Comparison of ENCODE assay signal across 25 cellular contexts in the genomic region with DNA sequence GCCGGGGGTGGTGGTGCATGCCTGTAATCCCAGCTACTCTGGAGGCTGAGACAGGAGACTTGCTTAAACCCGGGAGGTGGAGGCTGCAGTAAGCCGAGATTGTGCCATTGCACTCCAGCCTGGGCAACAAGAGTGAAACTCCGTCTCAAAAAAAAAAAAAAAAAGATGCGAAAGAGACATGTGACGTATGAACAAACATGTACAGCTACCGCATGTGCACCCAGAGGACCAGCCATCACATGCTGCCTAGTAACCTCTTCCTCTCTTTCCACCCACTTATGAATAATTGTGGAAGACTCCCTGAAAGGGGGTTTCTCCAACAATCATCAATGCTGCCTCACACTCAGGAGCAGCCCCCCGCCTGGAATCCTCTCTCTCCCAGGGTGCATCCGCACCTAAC.
"Had no signal": no experiment of that assay in that cellular context is flagged by ENCODE, and none has a peak within 500 bp of the region (broad histone marks: within the 10 kb centered on the region; RNA-seq: fewer than 3 reads in every experiment).

No MANE protein-coding gene starts in this region.

- ATAC-seq: activated CD4-positive, CD25-positive, alpha-beta regulatory T cell treated with anti-CD3 and anti-CD28 coated beads, Interleukin-2, amount 50 U/mL, for 24 hours; activated CD8-positive, alpha-beta T cell treated with anti-CD3 and anti-CD28 coated beads, Interleukin-2, amount 10 ng/mL, durations not matched to agents 7 days and 5 days; activated naive CD4-positive, alpha-beta T cell treated with anti-CD3 and anti-CD28 coated beads, Interleukin-2, amount 50 U/mL, for 72 hours; activated T-cell treated with anti-CD3 and anti-CD28 coated beads, Interleukin-2, amount 50 U/mL, for 72 hours; gastrocnemius medialis; heart left ventricle; left ventricle myocardium superior; mucosa of descending colon; naive thymus-derived CD4-positive, alpha-beta T cell had no signal

- H3K36me3 Mint-ChIP-seq: activated naive CD4-positive, alpha-beta T cell treated with anti-CD3 and anti-CD28 coated beads, Interleukin-2, amount 50 U/mL, for 72 hours; naive thymus-derived CD4-positive, alpha-beta T cell had no signal

- H3K27me3 Mint-ChIP-seq: activated CD4-positive, alpha-beta T cell treated with anti-CD3 and anti-CD28 coated beads, Interleukin-2, amount 10 ng/mL, durations not matched to agents 7 days and 5 days; naive thymus-derived CD4-positive, alpha-beta T cell; stimulated activated naive CD8-positive, alpha-beta T cell treated with anti-CD3 and anti-CD28 coated beads, Interleukin-15, Interleukin-2, amounts not matched to agents 100 ng/mL and 50 ng/mL, for 24 hours had no signal

- H3K9me3 ChIP-seq: adrenal gland, breast epithelium, gastrocnemius medialis, heart left ventricle, mucosa of descending colon, neutrophil, sigmoid colon, suprapubic skin had no signal

- H3K4me3 Mint-ChIP-seq: activated CD4-positive, alpha-beta T cell treated with anti-CD3 and anti-CD28 coated beads, Interleukin-2, amount 10 ng/mL, durations not matched to agents 7 days and 5 days; activated CD8-positive, alpha-beta T cell treated with anti-CD3 and anti-CD28 coated beads, Interleukin-2, amount 10 ng/mL, durations not matched to agents 7 days and 5 days; activated T-cell treated with anti-CD3 and anti-CD28 coated beads, Interleukin-2, amount 50 U/mL, for 72 hours; naive thymus-derived CD4-positive, alpha-beta T cell; stimulated activated naive CD8-positive, alpha-beta T cell treated with anti-CD3 and anti-CD28 coated beads, Interleukin-15, Interleukin-2, amounts not matched to agents 100 ng/mL and 50 ng/mL, for 24 hours had no signal

- H3K9me3 Mint-ChIP-seq: activated CD4-positive, alpha-beta T cell treated with anti-CD3 and anti-CD28 coated beads, Interleukin-2, amount 10 ng/mL, durations not matched to agents 7 days and 5 days; activated naive CD4-positive, alpha-beta T cell treated with anti-CD3 and anti-CD28 coated beads, Interleukin-2, amount 50 U/mL, for 72 hours; activated T-cell treated with anti-CD3 and anti-CD28 coated beads, Interleukin-2, amount 50 U/mL, for 72 hours; stimulated activated naive CD8-positive, alpha-beta T cell treated with anti-CD3 and anti-CD28 coated beads, Interleukin-15, Interleukin-2, amounts not matched to agents 100 ng/mL and 50 ng/mL, for 24 hours had no signal

- DNase-seq: activated CD4-positive, alpha-beta T cell treated with anti-CD3 and anti-CD28 coated beads, Interleukin-2, amount 10 ng/mL, durations not matched to agents 7 days and 5 days; activated CD8-positive, alpha-beta memory T cell treated with anti-CD3 and anti-CD28 coated beads, Interleukin-2, amount 50 U/mL, for 4 hours; activated CD8-positive, alpha-beta T cell treated with anti-CD3 and anti-CD28 coated beads, Interleukin-2, amount 10 ng/mL, durations not matched to agents 7 days and 5 days; activated gamma-delta T cell treated with Interleukin-2 at 50 U/mL for 16 hours; activated T-cell treated with anti-CD3 and anti-CD28 coated beads, Interleukin-2, amount 50 U/mL, for 72 hours; cortex of kidney; erythroblast; gastrocnemius medialis; heart left ventricle; kidney glomerular epithelial cell; left ventricle myocardium superior; mucosa of descending colon; naive thymus-derived CD4-positive, alpha-beta T cell; stimulated activated CD4-positive, alpha-beta T cell treated with anti-CD3 and anti-CD28 coated beads, Interleukin-4, amount 100 ng/mL, for 4 hours; T-helper 1 cell; T1000; trophoblast cell had no signal

- H3K27ac Mint-ChIP-seq: activated CD4-positive, alpha-beta T cell treated with anti-CD3 and anti-CD28 coated beads, Interleukin-2, amount 10 ng/mL, durations not matched to agents 7 days and 5 days; activated CD8-positive, alpha-beta T cell treated with anti-CD3 and anti-CD28 coated beads, Interleukin-2, amount 10 ng/mL, durations not matched to agents 7 days and 5 days; activated naive CD4-positive, alpha-beta T cell treated with anti-CD3 and anti-CD28 coated beads, Interleukin-2, amount 50 U/mL, for 72 hours; activated T-cell treated with anti-CD3 and anti-CD28 coated beads, Interleukin-2, amount 50 U/mL, for 72 hours; naive thymus-derived CD4-positive, alpha-beta T cell; stimulated activated naive CD8-positive, alpha-beta T cell treated with anti-CD3 and anti-CD28 coated beads, Interleukin-15, Interleukin-2, amounts not matched to agents 100 ng/mL and 50 ng/mL, for 24 hours had no signal
